In genomic region chr5:139482890-139483208, GRCh38 we compare ENCODE assay signal across 1 cellular context.
TF ChIP-seq lines count a peak whose summit lies in the region.
"Not testable (repeated sequence)": the region's sequence is repeated elsewhere in the genome, so short reads cannot be mapped to it uniquely, and the experiment has no call there.

No MANE protein-coding gene starts in this region.

TF ChIP-seq in K562, 482 proteins besides CTCF, POLR2A, EP300 and RAD21:
- TF ChIP-seq FOXK1 (CRISPR knock-in tag; IDR thresholded peaks at IDR 0.05; ENCODE audit: borderline replicate concordance) (0 out of 2 replicates have a peak, but pooled peaks have one; percentile 0), TRIM24 (IDR thresholded peaks at IDR 0.05) (0 out of 4 replicates have a peak, but pooled peaks of 1 of the 2 experiments have one; percentile 7), HLTF (IDR thresholded peaks at IDR 0.05) (0 out of 2 replicates have a peak, but pooled peaks have one; percentile 27), ZNF639 (CRISPR knock-in tag; conservative IDR thresholded peaks at IDR 0.05 in 1 of 2, IDR thresholded peaks at IDR 0.05 in 1 of 2) (0 out of 4 replicates have a peak, but pooled peaks of 1 of the 2 experiments have one; percentile 2), ZNF740 (tag; IDR thresholded peaks at IDR 0.05) (0 out of 4 replicates have a peak, but pooled peaks of 1 of the 2 experiments have one; percentile 30), OTX1 (CRISPR knock-in tag; IDR thresholded peaks at IDR 0.05) (0 out of 2 replicates have a peak, but pooled peaks have one; percentile 41), ZNF584 (CRISPR knock-in tag; IDR thresholded peaks at IDR 0.05; ENCODE audit: low read depth) (peak; percentile 4; the same call in 1 of the 2 replicates), ZKSCAN8 (CRISPR knock-in tag; IDR thresholded peaks at IDR 0.05) (0 out of 2 replicates have a peak, but pooled peaks have one; percentile 7), ELF2 (CRISPR knock-in tag; IDR thresholded peaks at IDR 0.05) (0 out of 2 replicates have a peak, but pooled peaks have one; percentile 25)
- TF ChIP-seq ZNF740 (CRISPR knock-in tag; IDR thresholded peaks at IDR 0.05) = not testable (repeated sequence)
